In genomic region chr10:104031631-104032030, GRCh38 we compare ENCODE assay signal across 21 cellular contexts. TPM values are rescaled to one million over a fixed set of nuclear protein-coding genes. Genes with fewer than 3 reads are reported as not detected.
"Had no signal": no experiment of that assay in that cellular context is flagged by ENCODE, and none has a peak within 500 bp of the region (broad histone marks: within the 10 kb centered on the region; RNA-seq: fewer than 3 reads in every experiment).

No MANE protein-coding gene starts in this region.

- H3K36me3 Mint-ChIP-seq: activated naive CD8-positive, alpha-beta T cell treated with anti-CD3 and anti-CD28 coated beads for 36 hours had no signal

- H3K27me3 Mint-ChIP-seq: activated CD8-positive, alpha-beta T cell treated with anti-CD3 and anti-CD28 coated beads for 36 hours; activated naive CD8-positive, alpha-beta T cell treated with anti-CD3 and anti-CD28 coated beads for 36 hours; stimulated activated naive CD8-positive, alpha-beta T cell treated with anti-CD3 and anti-CD28 coated beads, Interleukin-15, Interleukin-2, amounts not matched to agents 100 ng/mL and 50 ng/mL, for 24 hours had no signal

- DNase-seq: activated CD4-positive, alpha-beta T cell treated with anti-CD3 and anti-CD28 coated beads for 48 hours; activated CD8-positive, alpha-beta T cell treated with anti-CD3 and anti-CD28 coated beads for 36 hours; activated gamma-delta T cell treated with Interleukin-2 at 50 U/mL for 16 hours; activated naive CD8-positive, alpha-beta T cell treated with anti-CD3 and anti-CD28 coated beads for 36 hours; amniotic stem cell; cerebellar nuclear complex; heart right ventricle; left colon; mesenchymal stem cell; right cardiac atrium; stimulated activated CD4-positive, alpha-beta T cell treated with anti-CD3 and anti-CD28 coated beads, Interleukin-12 subunit alpha, Interleukin-12 subunit beta, amount 100 ng/mL, for 4 hours; stimulated activated CD4-positive, alpha-beta T cell treated with anti-CD3 and anti-CD28 coated beads, Interleukin-4, amount 100 ng/mL, for 4 hours; T-helper 2 cell had no signal

- H3K9me3 ChIP-seq: heart right ventricle, tibial nerve had no signal

- H3K27me3 ChIP-seq: heart right ventricle, tibial nerve had no signal

- H3K9me3 Mint-ChIP-seq: activated CD8-positive, alpha-beta T cell treated with anti-CD3 and anti-CD28 coated beads for 36 hours; activated naive CD8-positive, alpha-beta T cell treated with anti-CD3 and anti-CD28 coated beads for 36 hours; activated T-helper 1 cell treated with anti-CD3 and anti-CD28 coated beads, Interleukin-12 subunit alpha, Interleukin-12 subunit beta, Interleukin-2, Interleukin-4 antibody, amounts not matched to agents 30 ng/mL and 10 ng/mL and 1 ng/mL, durations not matched to agents 14 hours and 24 hours and 36 hours; nephron; stimulated activated naive CD8-positive, alpha-beta T cell treated with anti-CD3 and anti-CD28 coated beads, Interleukin-15, Interleukin-2, amounts not matched to agents 100 ng/mL and 50 ng/mL, for 24 hours had no signal

- H3K4me1 ChIP-seq: parathyroid adenoma, tibial nerve had no signal

- H3K27ac Mint-ChIP-seq: activated CD8-positive, alpha-beta T cell treated with anti-CD3 and anti-CD28 coated beads for 36 hours; activated naive CD8-positive, alpha-beta T cell treated with anti-CD3 and anti-CD28 coated beads for 36 hours; activated T-helper 1 cell treated with anti-CD3 and anti-CD28 coated beads, Interleukin-12 subunit alpha, Interleukin-12 subunit beta, Interleukin-2, Interleukin-4 antibody, amounts not matched to agents 30 ng/mL and 10 ng/mL and 1 ng/mL, durations not matched to agents 14 hours and 24 hours and 36 hours; nephron; stimulated activated naive CD8-positive, alpha-beta T cell treated with anti-CD3 and anti-CD28 coated beads, Interleukin-15, Interleukin-2, amounts not matched to agents 100 ng/mL and 50 ng/mL, for 24 hours had no signal

- H3K27ac ChIP-seq: coronary artery, parathyroid adenoma, tibial nerve had no signal

- H3K4me1 Mint-ChIP-seq: activated naive CD8-positive, alpha-beta T cell treated with anti-CD3 and anti-CD28 coated beads for 36 hours; nephron had no signal

- H3K4me3 Mint-ChIP-seq: activated CD8-positive, alpha-beta T cell treated with anti-CD3 and anti-CD28 coated beads for 36 hours; activated naive CD8-positive, alpha-beta T cell treated with anti-CD3 and anti-CD28 coated beads for 36 hours; activated T-helper 1 cell treated with anti-CD3 and anti-CD28 coated beads, Interleukin-12 subunit alpha, Interleukin-12 subunit beta, Interleukin-2, Interleukin-4 antibody, amounts not matched to agents 30 ng/mL and 10 ng/mL and 1 ng/mL, durations not matched to agents 14 hours and 24 hours and 36 hours; nephron; stimulated activated naive CD8-positive, alpha-beta T cell treated with anti-CD3 and anti-CD28 coated beads, Interleukin-15, Interleukin-2, amounts not matched to agents 100 ng/mL and 50 ng/mL, for 24 hours had no signal

- ATAC-seq: activated CD8-positive, alpha-beta T cell treated with anti-CD3 and anti-CD28 coated beads for 36 hours; heart right ventricle; left colon; right cardiac atrium had no signal

- H3K4me3 ChIP-seq: coronary artery, heart right ventricle, tibial nerve had no signal

RNA-seq across cellular contexts. Expression of gene COL17A1, which starts 54.0 kb away (rescaled TPM):
- total RNA-seq: activated CD8-positive, alpha-beta T cell treated with anti-CD3 and anti-CD28 coated beads for 36 hours; activated naive CD8-positive, alpha-beta T cell treated with anti-CD3 and anti-CD28 coated beads for 36 hours; activated T-helper 1 cell treated with anti-CD3 and anti-CD28 coated beads, Interleukin-12 subunit alpha, Interleukin-12 subunit beta, Interleukin-2, Interleukin-4 antibody, amounts not matched to agents 30 ng/mL and 10 ng/mL and 1 ng/mL, durations not matched to agents 14 hours and 24 hours and 36 hours; fibroblast of villous mesenchyme; mononuclear cell had no signal
